9 cellular contexts compared by ENCODE assay signal in genomic region chr7:1666779-1667565, GRCh38. TPM values are rescaled to one million over a fixed set of nuclear protein-coding genes. Genes with fewer than 3 reads are reported as not detected.
DNase-seq lines count a peak whose midpoint lies in the region; ATAC-seq, FAIRE-seq and TF ChIP-seq lines count a peak whose summit lies in the region.
"Had no signal": no experiment of that assay in that cellular context is flagged by ENCODE, and none has a peak within 500 bp of the region (broad histone marks: within the 10 kb centered on the region; RNA-seq: fewer than 3 reads in every experiment).

No MANE protein-coding gene starts in this region.

- TF ChIP-seq CTCF in RWPE2 (IDR thresholded peaks at IDR 0.05; ENCODE audit: poor library complexity, severe bottlenecking) (no peak), gastroesophageal sphincter (IDR thresholded peaks at IDR 0.05) (no peak)

- CTCF ChIA-PET in CD8-positive, alpha-beta memory T cell (lab: Charles Lee), result no interaction called here

- DNase-seq in CD8-positive, alpha-beta memory T cell, result peak in 1 of 5 donors; percentile 36
- DNase-seq in RWPE2 (ENCODE audit: low spot score), result peak; percentile 58
- DNase-seq in posterior vena cava (ENCODE audit: low spot score), result peak; percentile 78
- no peak for DNase-seq in NOMO-1 treated with DMSO at 0.1 percent for 48 hours (lab: John Stamatoyannopoulos, UW; ENCODE audit: unreplicated experiment)
- no peak for DNase-seq in kidney glomerular epithelial cell (lab: John Stamatoyannopoulos, UW)
- DNase-seq in GM19238 (ENCODE audit: insufficient read length, low spot score), result no peak
- DNase-seq in GM12891 (ENCODE audit: insufficient read length, low spot score), result no peak

- H3K9me3 Mint-ChIP-seq in CD8-positive, alpha-beta memory T cell, result no peaks in the 10 kb centered on the region

- peaks cover 23% of the 10 kb centered on the region for H3K27me3 ChIP-seq in CD8-positive, alpha-beta memory T cell (ENCODE audit: insufficient read depth, low read length, poor library complexity, severe bottlenecking)
- H3K27me3 ChIP-seq in RWPE2 (ENCODE audit: insufficient read depth, poor library complexity, severe bottlenecking) (peaks cover 87% of the 10 kb centered on the region), gastroesophageal sphincter (peaks cover 100% of the 10 kb centered on the region)

- H3K36me3 ChIP-seq in CD8-positive, alpha-beta memory T cell (ENCODE audit: insufficient read depth, low read length), result no peaks in the 10 kb centered on the region
- no peaks in the 10 kb centered on the region for H3K36me3 ChIP-seq in RWPE2 (ENCODE audit: low read depth)
- no peaks in the 10 kb centered on the region for H3K36me3 ChIP-seq in gastroesophageal sphincter

- no peaks in the 10 kb centered on the region for H3K9me3 ChIP-seq in CD8-positive, alpha-beta memory T cell (ENCODE audit: low read length)
- H3K9me3 ChIP-seq in RWPE2 (ENCODE audit: severe bottlenecking) (no peaks in the 10 kb centered on the region), gastroesophageal sphincter (no peaks in the 10 kb centered on the region)

- H3K4me3 ChIP-seq in CD8-positive, alpha-beta memory T cell (ENCODE audit: low read length), result no peak overlapping the region
- H3K4me3 ChIP-seq in RWPE2 (ENCODE audit: severe bottlenecking) (no peak overlapping the region), gastroesophageal sphincter (peak overlapping the region; percentile 1 to 63)

- ATAC-seq in RWPE2 (ENCODE audit: low read depth), result no peak
- ATAC-seq in gastroesophageal sphincter, result no peak

- no peak overlapping the region for H3K27ac Mint-ChIP-seq in CD8-positive, alpha-beta memory T cell

- H3K36me3 Mint-ChIP-seq in CD8-positive, alpha-beta memory T cell, result no peaks in the 10 kb centered on the region

- H3K4me1 ChIP-seq in CD8-positive, alpha-beta memory T cell (ENCODE audit: insufficient read depth, low read length), result no peaks in the 10 kb centered on the region
- H3K4me1 ChIP-seq in RWPE2 (ENCODE audit: insufficient read depth, poor library complexity, severe bottlenecking), result no peaks in the 10 kb centered on the region
- peaks cover 0 to 69% (median 46%) of the 10 kb centered on the region in 3 donors for H3K4me1 ChIP-seq in gastroesophageal sphincter

- peak overlapping the region; percentile 43 to 84 (median 74) for H3K4me3 Mint-ChIP-seq in CD8-positive, alpha-beta memory T cell

- POLR2A ChIA-PET in CD8-positive, alpha-beta memory T cell (lab: Charles Lee), result no interaction called here

- FAIRE-seq in GM12891 (lab: Jason Lieb, UNC), result no peak

- peaks cover 35 to 36% of the 10 kb centered on the region in 2 donors for H3K27me3 Mint-ChIP-seq in CD8-positive, alpha-beta memory T cell

- TF ChIP-seq POLR2A in gastroesophageal sphincter (IDR thresholded peaks at IDR 0.05) (no peak), GM12891 (IDR thresholded peaks at IDR 0.05; ENCODE audit: low read depth, low read length) (no peak)

- H3K27ac ChIP-seq in CD8-positive, alpha-beta memory T cell (ENCODE audit: low read depth, low read length), result no peak overlapping the region
- H3K27ac ChIP-seq in RWPE2 (ENCODE audit: poor library complexity, severe bottlenecking), result no peak overlapping the region
- H3K27ac ChIP-seq in gastroesophageal sphincter, result peak overlapping the region in 1 of 4 donors; percentile 14
- H3K27ac ChIP-seq: HL-60 had no signal

- TF ChIP-seq EP300 in gastroesophageal sphincter (IDR thresholded peaks at IDR 0.05), result no peak

- intact Hi-C loops in posterior vena cava (cut with DNase I), result no loop called here

- peaks cover 6 to 27% (median 13%) of the 10 kb centered on the region in 3 donors for H3K4me1 Mint-ChIP-seq in CD8-positive, alpha-beta memory T cell

- WGBS in gastroesophageal sphincter (ENCODE audit: low coverage in 1 of 2), 2 donors, result 0 to 1% methylated on average over 1 to 15 of the region's 79 CpGs

TF ChIP-seq in GM12891, 5 proteins besides CTCF, POLR2A, EP300 and RAD21:
- TF ChIP-seq TAF1 (IDR thresholded peaks at IDR 0.05; ENCODE audit: low read depth, low read length) (no peak), PAX5 (IDR thresholded peaks at IDR 0.05; ENCODE audit: insufficient read depth, low read length, severe bottlenecking) (no peak), SPI1 (IDR thresholded peaks at IDR 0.05; ENCODE audit: low read depth, low read length) (no peak), POU2F2 (IDR thresholded peaks at IDR 0.05; ENCODE audit: low read depth, low read length) (no peak), POLR2AphosphoS5 (IDR thresholded peaks at IDR 0.05; ENCODE audit: low read depth, low read length) (no peak)

RNA-seq across cellular contexts. Expression of gene ELFN1, which starts 3.1 kb away (rescaled TPM):
- under 1 TPM; 0.15 to 0.22 TPM for total RNA-seq in CD8-positive, alpha-beta memory T cell
- 0.20 TPM for polyA plus RNA-seq in CD8-positive, alpha-beta memory T cell
- total RNA-seq in gastroesophageal sphincter, result 1 to 10 TPM in 2 of 4 donors, under 1 TPM in 2; 0.42 to 3.7 (median 1.3) TPM
- 1 to 10 TPM; 1.2 to 1.8 TPM for total RNA-seq in posterior vena cava
- 0.44 TPM for polyA plus RNA-seq in GM12891 (2012; ENCODE audit: low read depth, missing spikeins)

Comparison
In these comparisons a context has a peak if more than half of its experiments do, and no peak if none do; other contexts are left out.
1. DNase-seq: peak in RWPE2 (single experiment) and posterior vena cava (single experiment); none in NOMO-1 treated with DMSO at 0.1 percent for 48 hours (single experiment), kidney glomerular epithelial cell (single experiment), GM19238 (single experiment) and GM12891 (single experiment).
2. H3K4me3 ChIP-seq: peak in gastroesophageal sphincter (2 of 2); none in CD8-positive, alpha-beta memory T cell (single experiment) and RWPE2 (single experiment).